ENCODE assay signal across 8 cellular contexts in genomic region chr2:231037202-231037730, GRCh38. TPM values are rescaled to one million over a fixed set of nuclear protein-coding genes. Genes with fewer than 3 reads are reported as not detected.
DNase-seq lines count a peak whose midpoint lies in the region; ATAC-seq, FAIRE-seq and TF ChIP-seq lines count a peak whose summit lies in the region.

Gene C2orf72 (plus strand): TSS chr2:231037523. CDS start chr2:231037566, 43 bp downstream.

- H3K36me3 ChIP-seq in HAP-1 (replicated peaks) (no peaks in the 10 kb centered on the region), GM12878 (ENCODE audit: control insufficient read depth in 2 of 2, insufficient read depth in 2 of 2, low read length in 1 of 2) (no peaks in the 10 kb centered on the region), mucosa of rectum (ENCODE audit: control insufficient read depth in 2 of 2, insufficient read depth in 2 of 2, low read length in 2 of 2) (peaks cover 5 to 9% of the 10 kb centered on the region in 2 donors)
- no peaks in the 10 kb centered on the region for H3K36me3 ChIP-seq in effector memory CD4-positive, alpha-beta T cell (ENCODE audit: control insufficient read depth, insufficient read depth, low read length)

- no peak for TF ChIP-seq POLR2A in GM12878 (IDR thresholded peaks at IDR 0.05; ENCODE audit: low read depth, low read length)

- no peak within 1 kb of the TSS for H3K9ac ChIP-seq in GM12878 (ENCODE audit: control insufficient read depth, insufficient read depth, low read length)
- peak within 1 kb of the TSS in 1 of 2 donors; percentile 66 for H3K9ac ChIP-seq in mucosa of rectum (ENCODE audit: low read depth in 1 of 2, low read length in 2 of 2)

- no peaks in the 10 kb centered on the region for H3K9me3 ChIP-seq in HAP-1
- H3K9me3 ChIP-seq in GM12878 (replicated peaks; ENCODE audit: control insufficient read depth, insufficient read depth, low read length) = no peaks in the 10 kb centered on the region
- H3K9me3 ChIP-seq in mucosa of rectum (ENCODE audit: control insufficient read depth in 2 of 2, low read length in 2 of 2) = no peaks in the 10 kb centered on the region
- H3K9me3 ChIP-seq in effector memory CD4-positive, alpha-beta T cell (ENCODE audit: control insufficient read depth, low read length) = no peaks in the 10 kb centered on the region

- H3K27ac ChIP-seq in GM12878 (ENCODE audit: control insufficient read depth, insufficient read depth) = no peak within 1 kb of the TSS
- peak within 1 kb of the TSS in 1 of 2 donors; percentile 32 for H3K27ac ChIP-seq in mucosa of rectum (ENCODE audit: low read depth in 2 of 2, low read length in 2 of 2)
- no peak within 1 kb of the TSS for H3K27ac ChIP-seq in effector memory CD4-positive, alpha-beta T cell (ENCODE audit: insufficient read depth, low read length, poor library complexity, severe bottlenecking)

- no peak for TF ChIP-seq EP300 in GM12878 (IDR thresholded peaks at IDR 0.05; ENCODE audit: borderline replicate concordance in 1 of 2, control insufficient read depth in 1 of 2, low read depth in 2 of 2, low read length in 2 of 2)

- intact Hi-C loops in GM12878 (cut with micrococcal nuclease; ENCODE audit: unreplicated experiment) = no loop called here

- H3K4me1 ChIP-seq in HAP-1 = no peaks in the 10 kb centered on the region
- H3K4me1 ChIP-seq in GM12878 (ENCODE audit: control insufficient read depth, insufficient read depth, low read length) = peaks cover 3% of the 10 kb centered on the region; the same call in 1 of the 2 replicates
- H3K4me1 ChIP-seq in mucosa of rectum (ENCODE audit: control insufficient read depth in 2 of 2, insufficient read depth in 2 of 2, low read length in 2 of 2) = peaks cover 12 to 18% of the 10 kb centered on the region in 2 donors
- H3K4me1 ChIP-seq in effector memory CD4-positive, alpha-beta T cell (ENCODE audit: control insufficient read depth, insufficient read depth, low read length, poor library complexity, severe bottlenecking) = no peaks in the 10 kb centered on the region

- WGBS in GM12878 (ENCODE audit: insufficient coverage, insufficient replicate concordance, low lambda C conversion rate, missing lambda C conversion rate) = 11% methylated on average over 36 of the region's 61 CpGs

- TF ChIP-seq CTCF in GM12878 (IDR thresholded peaks at IDR 0.05 in 2 of 3, conservative IDR thresholded peaks at IDR 0.05 in 1 of 3; ENCODE audit: control insufficient read depth in 2 of 3, extremely low read depth in 1 of 3, insufficient read depth in 1 of 3, low read depth in 3 of 3, low read length in 3 of 3) = no peak

- CTCF ChIA-PET in GM12878 (lab: Yijun Ruan, JAX) = no interaction called here

- POLR2A ChIA-PET in GM12878 (lab: Charles Lee) = no interaction called here

- TF ChIP-seq RAD21 in GM12878 (IDR thresholded peaks at IDR 0.05; ENCODE audit: insufficient read depth, low read depth, low read length) = no peak

- SMC1A ChIA-PET in GM12878 (lab: Charles Lee; ENCODE audit: uncharacterized antibody, unreplicated experiment) = no interaction called here

- in situ Hi-C loops in HAP-1 (cut with MboI; ENCODE audit: low sequenced_read_pairs) = no loop called here
- in situ Hi-C loops in GM12878 (cut with MboI) = no loop called here

- RAD21 ChIA-PET in GM12878 (lab: Charles Lee; ENCODE audit: unreplicated experiment) = no interaction called here

- peak within 1 kb of the TSS; percentile 38; the same call in 1 of the 2 replicates for H3K4me2 ChIP-seq in GM12878 (ENCODE audit: control insufficient read depth, insufficient read depth)

- H2AFZ ChIP-seq in GM12878 (ENCODE audit: control insufficient read depth, low read depth, low read length) = no peak within 1 kb of the TSS

- no TSS peak for BruUV-seq in GM12878 (replicated peaks; lab: Mats Ljungman, UMichigan)

- no peak; the same call in 2 of the 3 replicates for ATAC-seq in GM12878
- no peak for ATAC-seq in HG03354 (IDR thresholded peaks at IDR 0.05; ENCODE audit: poor library complexity, severe bottlenecking, unreplicated experiment)
- no peak for ATAC-seq in GM19328 (IDR thresholded peaks at IDR 0.05; ENCODE audit: unreplicated experiment)
- no peak for ATAC-seq in GM19324 (IDR thresholded peaks at IDR 0.05; ENCODE audit: low FRiP score, unreplicated experiment)

- H3K4me3 ChIP-seq in HAP-1 = peak within 1 kb of the TSS; percentile 24
- peak within 1 kb of the TSS; percentile 22; the same call in 1 of the 2 replicates for H3K4me3 ChIP-seq in GM12878
- H3K4me3 ChIP-seq in mucosa of rectum (ENCODE audit: low read length in 2 of 2) = peak within 1 kb of the TSS; percentile 76 to 77
- H3K4me3 ChIP-seq in effector memory CD4-positive, alpha-beta T cell (ENCODE audit: insufficient read depth, low read depth, low read length, poor library complexity, severe bottlenecking) = no peak within 1 kb of the TSS

- FAIRE-seq in GM12878 (lab: Jason Lieb, UNC) = no peak

- DNase-seq in AG20443 (ENCODE audit: low spot score) = peak; percentile 55
- peak; percentile 14 to 49 for DNase-seq in HAP-1 (ENCODE audit: low spot score in 2 of 2)
- no peak for DNase-seq in GM12878 (ENCODE audit: low read depth, low spot score)
- DNase-seq in effector memory CD4-positive, alpha-beta T cell = no peak

- H3K79me2 ChIP-seq in GM12878 (ENCODE audit: control insufficient read depth, insufficient read depth, low read length) = no peaks in the 10 kb centered on the region

- H3K27me3 ChIP-seq in HAP-1 (ENCODE audit: low read depth) (peaks cover 27% of the 10 kb centered on the region), GM12878 (replicated peaks in 1 of 2; ENCODE audit: control insufficient read depth in 2 of 2, insufficient read depth in 2 of 2, low read length in 1 of 2) (peaks cover 12 to 14% of the 10 kb centered on the region in 2 experiments), mucosa of rectum (ENCODE audit: control insufficient read depth in 2 of 2, insufficient read depth in 2 of 2, low read length in 2 of 2) (peaks cover 2 to 6% of the 10 kb centered on the region in 2 donors)
- H3K27me3 ChIP-seq in effector memory CD4-positive, alpha-beta T cell (replicated peaks; ENCODE audit: control insufficient read depth, insufficient read depth, low read length, poor library complexity, severe bottlenecking) = peaks cover 33% of the 10 kb centered on the region

- no peaks in the 10 kb centered on the region for H4K20me1 ChIP-seq in GM12878 (ENCODE audit: control insufficient read depth, insufficient read depth)

TF ChIP-seq in GM12878, 131 proteins besides CTCF, POLR2A, EP300 and RAD21:
- TF ChIP-seq ZNF217 (IDR thresholded peaks at IDR 0.05) (no peak), SUZ12 (IDR thresholded peaks at IDR 0.05; ENCODE audit: unreplicated experiment) (peak; percentile 73), ZNF24 (IDR thresholded peaks at IDR 0.05) (peak; percentile 71), KDM1A (IDR thresholded peaks at IDR 0.05; ENCODE audit: borderline replicate concordance) (no peak)

RNA-seq across cellular contexts. Expression of gene C2orf72, which starts in this region (rescaled TPM):
- 0.20 and 0.25 TPM in 2 replicates for total RNA-seq in GM12878 (2013; cell fraction: nucleolus; rRNA removed)
- under 0.01 TPM in 1 of 2 replicates, not detected in the other for total RNA-seq in GM12878 (2014; rRNA removed)
- total RNA-seq in GM12878 (2014; rRNA removed; fragmentation: Illumina TruSeq; extraction: Trizol) = not detected in 2 replicates
- 0.08 and 0.18 TPM in 2 replicates for total RNA-seq in GM12878 (2021)
- 0.26 TPM for polyA plus RNA-seq in GM12878 (2011; ENCODE audit: low read depth)
- polyA plus RNA-seq in GM12878 (2011; rRNA removed) = 0.23 and 0.29 TPM in 2 replicates
- polyA plus RNA-seq in GM12878 (2011; cell fraction: cytosol; rRNA removed) = 0.22 and 0.81 TPM in 2 replicates
- 0.53 and 0.73 TPM in 2 replicates for polyA plus RNA-seq in GM12878 (2011; cell fraction: nucleus; rRNA removed)
- 0.32 and 0.48 TPM in 2 replicates for polyA plus RNA-seq in GM12878 (2012)
- polyA plus RNA-seq in GM12878 (2014; fragmentation: Illumina TruSeq; extraction: Trizol) = not detected in 2 replicates
- not detected for polyA plus RNA-seq in GM12878 (2014; fragmentation: Nextera tagmentation; extraction: Ambion mirVana)
- 0.03 TPM in 1 of 2 replicates, not detected in the other for polyA plus RNA-seq in GM12878 (2014; rRNA removed)
- not detected for polyA plus RNA-seq in GM12878 (2016; fragmentation: Nextera tagmentation; extraction: Ambion mirVana)
- 0.37 and 0.46 TPM in 2 replicates for polyA minus RNA-seq in GM12878 (2011; rRNA and poly(A)+ RNA removed)
- 0.94 TPM in 1 of 2 replicates, not detected in the other for polyA minus RNA-seq in GM12878 (2011; cell fraction: cytosol; rRNA and poly(A)+ RNA removed)
- 0.24 TPM in 1 of 2 replicates, not detected in the other for polyA minus RNA-seq in GM12878 (2011; cell fraction: nucleus; rRNA and poly(A)+ RNA removed)

Comparison
In these comparisons a context has a peak if more than half of its experiments do, and no peak if none do; other contexts are left out.
1. DNase-seq: peak in AG20443 (single experiment) and HAP-1 (2 of 2); none in GM12878 (single experiment) and effector memory CD4-positive, alpha-beta T cell (0 of 3).